Comparison of ENCODE assay signal across 8 cellular contexts in genomic region chr6:36387440-36388303, GRCh38. TPM values are rescaled to one million over a fixed set of nuclear protein-coding genes. Genes with fewer than 3 reads are reported as not detected.
DNase-seq lines count a peak whose midpoint lies in the region; ATAC-seq and TF ChIP-seq lines count a peak whose summit lies in the region.

ETV7 (minus strand) TSS chr6:36387669; CDS start chr6:36387541, 128 bp downstream.

- H3K27ac ChIP-seq in coronary artery = peak within 1 kb of the TSS; percentile 16 to 58
- H3K27ac ChIP-seq in lung (ENCODE audit: low read depth in 1 of 2, low read length in 1 of 2) = peak within 1 kb of the TSS in 1 of 2 donors; percentile 76

- H3K4me3 ChIP-seq in WI38 (ENCODE audit: low read depth, low read length) (peak within 1 kb of the TSS; percentile 64), coronary artery (peak within 1 kb of the TSS; percentile 75), lung (peak within 1 kb of the TSS; percentile 62)

- H3K4me1 ChIP-seq in lung (ENCODE audit: control insufficient read depth in 2 of 2, insufficient read depth in 2 of 2, low read length in 2 of 2) = no peaks in the 10 kb centered on the region

- no peaks in the 10 kb centered on the region for H3K27me3 ChIP-seq in lung (ENCODE audit: control insufficient read depth, insufficient read depth)

- no peak for TF ChIP-seq CTCF in WI38 (IDR thresholded peaks at IDR 0.05; ENCODE audit: low read depth, low read length)
- no peak for TF ChIP-seq CTCF in coronary artery (IDR thresholded peaks at IDR 0.05)
- TF ChIP-seq CTCF in lung (IDR thresholded peaks at IDR 0.05; ENCODE audit: control extremely low read depth, extremely low read depth) = no peak

- peak; percentile 15 for DNase-seq in NCI-H1436 (lab: John Stamatoyannopoulos, UW)
- no peak for DNase-seq in NCI-H1436 treated with DMSO at 0.1 percent for 48 hours (lab: John Stamatoyannopoulos, UW)
- DNase-seq in coronary artery (ENCODE audit: low spot score) = no peak
- DNase-seq in lung (ENCODE audit: low spot score) = peak; percentile 43
- peak; percentile 10 for DNase-seq in stimulated activated CD8-positive, alpha-beta memory T cell treated with anti-CD3 and anti-CD28 coated beads, Interleukin-4, amount 100 ng/mL, for 24 hours (ENCODE audit: low read depth)
- no peak for DNase-seq in effector CD8-positive, alpha-beta T cell (lab: John Stamatoyannopoulos, UW)

- 4 to 9% methylated on average over 63 to 65 of the region's 65 CpGs for WGBS in lung, 2 donors

- ATAC-seq in lung (ENCODE audit: insufficient read depth, low FRiP score) = peak; percentile 88
- no peak for ATAC-seq in GM21367 (IDR thresholded peaks at IDR 0.05; ENCODE audit: unreplicated experiment)

- H3K36me3 ChIP-seq in lung (ENCODE audit: control insufficient read depth in 2 of 2, insufficient read depth in 2 of 2, low read length in 2 of 2) = no peaks in the 10 kb centered on the region

- H3K9me3 ChIP-seq in lung (ENCODE audit: control insufficient read depth in 2 of 2, insufficient read depth in 1 of 2, low read length in 1 of 2) = no peaks in the 10 kb centered on the region

RNA-seq across cellular contexts. Expression of gene ETV7, which starts in this region (rescaled TPM):
- total RNA-seq in lung = 1 to 10 TPM; 1.4 to 3.5 TPM
- polyA plus RNA-seq in lung = 1 to 10 TPM; 3.7 to 6.6 TPM

Comparison
In these comparisons a context has a peak if more than half of its experiments do, and no peak if none do; other contexts are left out.
1. DNase-seq: peak in NCI-H1436 (single experiment), lung (single experiment) and stimulated activated CD8-positive, alpha-beta memory T cell treated with anti-CD3 and anti-CD28 coated beads, Interleukin-4, amount 100 ng/mL, for 24 hours (single experiment); none in NCI-H1436 treated with DMSO at 0.1 percent for 48 hours (single experiment), coronary artery (single experiment) and effector CD8-positive, alpha-beta T cell (single experiment).
2. Peak in every context shown above with its lines, with median percentiles within 50 percentile points of each other: H3K4me3 ChIP-seq.